ENCODE assay signal across 20 cellular contexts in the genomic region with DNA sequence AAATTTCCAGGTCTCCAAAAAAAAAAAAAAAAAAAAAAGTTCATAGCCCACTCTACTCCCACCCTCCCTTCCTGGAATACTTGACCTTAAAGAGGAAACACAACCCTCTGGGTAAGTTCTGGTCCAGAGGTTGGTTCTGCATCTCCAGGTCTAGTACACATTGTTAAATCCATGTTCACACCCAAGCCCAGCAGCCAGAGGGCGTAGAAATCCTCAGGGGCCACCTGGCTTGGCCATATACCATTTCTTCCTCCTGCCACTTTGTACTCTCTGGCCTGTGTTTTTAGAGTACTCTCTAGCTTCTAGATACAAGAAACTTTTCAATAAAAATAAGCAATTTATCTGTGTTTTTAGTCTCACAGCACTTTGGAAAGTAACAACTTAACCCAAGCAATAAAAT.
"Had no signal": no experiment of that assay in that cellular context is flagged by ENCODE, and none has a peak within 500 bp of the region (broad histone marks: within the 10 kb centered on the region; RNA-seq: fewer than 3 reads in every experiment).

No MANE protein-coding gene starts in this region.

- H3K27me3 Mint-ChIP-seq: stimulated activated memory B cell treated with anti-CD40 and anti-IgM and Interleukin-4, amounts not matched to agents 10 μg/mL and 1 μg/mL and 100 μg/mL, for 72 hours; stimulated activated naive CD8-positive, alpha-beta T cell treated with anti-CD3 and anti-CD28 coated beads, Interleukin-15, Interleukin-2, amounts not matched to agents 100 ng/mL and 50 ng/mL, for 24 hours had no signal

- H3K27ac Mint-ChIP-seq: natural killer cell; stimulated activated memory B cell treated with anti-CD40 and anti-IgM and Interleukin-4, amounts not matched to agents 10 μg/mL and 1 μg/mL and 100 μg/mL, for 72 hours; stimulated activated naive CD8-positive, alpha-beta T cell treated with anti-CD3 and anti-CD28 coated beads, Interleukin-15, Interleukin-2, amounts not matched to agents 100 ng/mL and 50 ng/mL, for 24 hours had no signal

- H3K4me3 Mint-ChIP-seq: natural killer cell; neural crest cell; stimulated activated memory B cell treated with anti-CD40 and anti-IgM and Interleukin-4, amounts not matched to agents 10 μg/mL and 1 μg/mL and 100 μg/mL, for 72 hours; stimulated activated naive CD8-positive, alpha-beta T cell treated with anti-CD3 and anti-CD28 coated beads, Interleukin-15, Interleukin-2, amounts not matched to agents 100 ng/mL and 50 ng/mL, for 24 hours had no signal

- H3K27me3 ChIP-seq: esophagus muscularis mucosa, gastrocnemius medialis, spleen, testis, tibial nerve, upper lobe of right lung had no signal

- H3K36me3 ChIP-seq: gastrocnemius medialis had no signal

- H3K4me1 ChIP-seq: esophagus muscularis mucosa, gastrocnemius medialis, spleen, testis, tibial nerve, upper lobe of right lung had no signal

- H3K27ac ChIP-seq: epithelial cell of prostate, esophagus muscularis mucosa, gastrocnemius medialis, spleen, testis, tibial nerve, upper lobe of right lung had no signal

- H3K4me3 ChIP-seq: esophagus muscularis mucosa, gastrocnemius medialis, spleen, testis, tibial nerve, upper lobe of right lung had no signal

- H3K9me3 ChIP-seq: esophagus muscularis mucosa, gastrocnemius medialis, spleen, testis, tibial nerve, upper lobe of right lung had no signal

- H3K4me1 Mint-ChIP-seq: natural killer cell; neural crest cell; stimulated activated memory B cell treated with anti-CD40 and anti-IgM and Interleukin-4, amounts not matched to agents 10 μg/mL and 1 μg/mL and 100 μg/mL, for 72 hours had no signal

- H3K36me3 Mint-ChIP-seq: natural killer cell had no signal

- DNase-seq: effector memory CD4-positive, alpha-beta T cell; gastrocnemius medialis; kidney glomerular epithelial cell; mammary epithelial cell; natural killer cell; posterior cingulate gyrus; spleen; stimulated activated CD4-positive, alpha-beta T cell treated with anti-CD3 and anti-CD28 coated beads, Interleukin-15, amount 100 ng/mL, for 24 hours; stimulated activated CD4-positive, alpha-beta T cell treated with anti-CD3 and anti-CD28 coated beads, Interleukin-1b, Interleukin-23, amount 100 ng/mL, for 48 hours; stimulated activated CD4-positive, alpha-beta T cell treated with anti-CD3 and anti-CD28 coated beads, Interleukin-4, amount 100 ng/mL, for 24 hours; testis; upper lobe of right lung had no signal

- ATAC-seq: gastrocnemius medialis; left lobe of liver; natural killer cell; sciatic nerve; stimulated activated memory B cell treated with anti-CD40 and anti-IgM and Interleukin-4, amounts not matched to agents 10 μg/mL and 1 μg/mL and 100 μg/mL, for 72 hours; upper lobe of right lung had no signal

- H3K9me3 Mint-ChIP-seq: natural killer cell; stimulated activated memory B cell treated with anti-CD40 and anti-IgM and Interleukin-4, amounts not matched to agents 10 μg/mL and 1 μg/mL and 100 μg/mL, for 72 hours; stimulated activated naive CD8-positive, alpha-beta T cell treated with anti-CD3 and anti-CD28 coated beads, Interleukin-15, Interleukin-2, amounts not matched to agents 100 ng/mL and 50 ng/mL, for 24 hours had no signal
